In the genomic region with DNA sequence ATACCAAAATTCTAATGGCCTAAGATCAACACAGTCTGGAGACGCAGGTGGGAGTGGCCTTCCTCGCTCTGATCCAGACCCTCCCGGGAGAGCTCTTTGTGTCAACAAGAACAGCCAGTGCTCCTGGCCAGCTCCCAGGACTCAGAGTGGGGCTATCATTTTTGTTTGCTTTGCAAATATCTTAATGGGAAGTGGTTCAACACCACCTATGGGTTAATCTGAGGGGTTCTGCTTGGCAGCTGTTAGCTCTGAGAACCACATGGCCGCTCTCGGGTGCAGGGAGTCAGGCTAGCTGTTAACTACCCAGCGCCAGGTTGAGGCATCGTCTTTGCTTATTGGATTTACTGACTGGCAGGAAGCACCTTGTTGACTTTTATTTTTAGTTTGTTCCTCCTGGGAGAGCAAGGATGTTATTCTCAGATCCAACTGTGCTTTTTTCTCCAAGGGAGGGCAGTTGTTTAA, we compare ENCODE assay signal across 1 cellular context.
A peak's percentile ranks its signal among the peaks of the same experiment; 100 is the strongest.
TF ChIP-seq lines count a peak whose summit lies in the region.

No MANE protein-coding gene starts in this region.

TF ChIP-seq in HepG2, 621 proteins besides CTCF, POLR2A, EP300 and RAD21 (continued from another document and continues in another):
- peak; percentile 69 for TF ChIP-seq MIXL1 (CRISPR knock-in tag; IDR thresholded peaks at IDR 0.05)
- no peak for TF ChIP-seq AHR (CRISPR knock-in tag; IDR thresholded peaks at IDR 0.05)
- 0 out of 2 replicates have a peak, but pooled peaks have one; percentile 36 for TF ChIP-seq XBP1 (CRISPR knock-in tag; IDR thresholded peaks at IDR 0.05)
- TF ChIP-seq CHCHD3 (CRISPR knock-in tag; IDR thresholded peaks at IDR 0.05), result no peak
- 0 out of 2 replicates have a peak, but pooled peaks have one; percentile 58 for TF ChIP-seq ZNF580 (CRISPR knock-in tag; IDR thresholded peaks at IDR 0.05; ENCODE audit: borderline replicate concordance, low read depth)
- no peak for TF ChIP-seq DBP (CRISPR knock-in tag; IDR thresholded peaks at IDR 0.05; ENCODE audit: not compliant biosample characterization)
- TF ChIP-seq NFE2L1 (CRISPR knock-in tag; IDR thresholded peaks at IDR 0.05; ENCODE audit: borderline replicate concordance), result no peak
- TF ChIP-seq, protein P1, sequence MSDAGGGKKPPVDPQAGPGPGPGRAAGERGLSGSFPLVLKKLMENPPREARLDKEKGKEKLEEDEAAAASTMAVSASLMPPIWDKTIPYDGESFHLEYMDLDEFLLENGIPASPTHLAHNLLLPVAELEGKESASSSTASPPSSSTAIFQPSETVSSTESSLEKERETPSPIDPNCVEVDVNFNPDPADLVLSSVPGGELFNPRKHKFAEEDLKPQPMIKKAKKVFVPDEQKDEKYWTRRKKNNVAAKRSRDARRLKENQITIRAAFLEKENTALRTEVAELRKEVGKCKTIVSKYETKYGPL (CRISPR knock-in tag; IDR thresholded peaks at IDR 0.05), result 0 out of 2 replicates have a peak, but pooled peaks have one; percentile 75
- TF ChIP-seq, protein P2, sequence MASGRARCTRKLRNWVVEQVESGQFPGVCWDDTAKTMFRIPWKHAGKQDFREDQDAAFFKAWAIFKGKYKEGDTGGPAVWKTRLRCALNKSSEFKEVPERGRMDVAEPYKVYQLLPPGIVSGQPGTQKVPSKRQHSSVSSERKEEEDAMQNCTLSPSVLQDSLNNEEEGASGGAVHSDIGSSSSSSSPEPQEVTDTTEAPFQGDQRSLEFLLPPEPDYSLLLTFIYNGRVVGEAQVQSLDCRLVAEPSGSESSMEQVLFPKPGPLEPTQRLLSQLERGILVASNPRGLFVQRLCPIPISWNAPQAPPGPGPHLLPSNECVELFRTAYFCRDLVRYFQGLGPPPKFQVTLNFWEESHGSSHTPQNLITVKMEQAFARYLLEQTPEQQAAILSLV (CRISPR knock-in tag; IDR thresholded peaks at IDR 0.05; ENCODE audit: borderline replicate concordance), result no peak
- no peak for TF ChIP-seq ZNF235 (CRISPR knock-in tag; IDR thresholded peaks at IDR 0.05; ENCODE audit: borderline replicate concordance)
- TF ChIP-seq ZNF263 (CRISPR knock-in tag; IDR thresholded peaks at IDR 0.05), result peak; percentile 90
- no peak for TF ChIP-seq PTBP1 (IDR thresholded peaks at IDR 0.05; ENCODE audit: low read depth, low read length, poor library complexity, severe bottlenecking)
- TF ChIP-seq SRSF9 (IDR thresholded peaks at IDR 0.05; ENCODE audit: borderline replicate concordance, insufficient read depth, low read depth, low read length, poor library complexity, severe bottlenecking), result no peak
- no peak for TF ChIP-seq HMGA1 (CRISPR knock-in tag; conservative IDR thresholded peaks at IDR 0.05)
- no peak for TF ChIP-seq ADNP (CRISPR knock-in tag; IDR thresholded peaks at IDR 0.05)
- TF ChIP-seq SP1 (IDR thresholded peaks at IDR 0.05), result no peak
- no peak for TF ChIP-seq SP1 (CRISPR knock-in tag; IDR thresholded peaks at IDR 0.05)
- peak; percentile 86 for TF ChIP-seq XRCC5 (optimal IDR thresholded peaks at IDR 0.05; ENCODE audit: low read length)
- TF ChIP-seq ZNF281 (CRISPR knock-in tag; IDR thresholded peaks at IDR 0.05; ENCODE audit: borderline replicate concordance), result no peak; the same call in 1 of the 2 replicates
- no peak for TF ChIP-seq ZNF878 (CRISPR knock-in tag; IDR thresholded peaks at IDR 0.05)
- TF ChIP-seq WIZ (CRISPR knock-in tag; IDR thresholded peaks at IDR 0.05), result no peak
- TF ChIP-seq SOX5 (CRISPR knock-in tag; IDR thresholded peaks at IDR 0.05; ENCODE audit: borderline replicate concordance), result peak; percentile 72; the same call in 1 of the 2 replicates
- TF ChIP-seq RNF2 (conservative IDR thresholded peaks at IDR 0.05; ENCODE audit: low read depth), result no peak
- TF ChIP-seq CBX5 (CRISPR knock-in tag; IDR thresholded peaks at IDR 0.05; ENCODE audit: borderline replicate concordance), result peak; percentile 63; the same call in 1 of the 2 replicates
- peak in 1 of 2 experiments; percentile 71; a peak in 2 of 4 replicates for TF ChIP-seq KLF16 (CRISPR knock-in tag; IDR thresholded peaks at IDR 0.05)
- no peak for TF ChIP-seq GPBP1L1 (CRISPR knock-in tag; IDR thresholded peaks at IDR 0.05)
- TF ChIP-seq ZNF234 (CRISPR knock-in tag; conservative IDR thresholded peaks at IDR 0.05), result no peak
- TF ChIP-seq, protein P3, sequence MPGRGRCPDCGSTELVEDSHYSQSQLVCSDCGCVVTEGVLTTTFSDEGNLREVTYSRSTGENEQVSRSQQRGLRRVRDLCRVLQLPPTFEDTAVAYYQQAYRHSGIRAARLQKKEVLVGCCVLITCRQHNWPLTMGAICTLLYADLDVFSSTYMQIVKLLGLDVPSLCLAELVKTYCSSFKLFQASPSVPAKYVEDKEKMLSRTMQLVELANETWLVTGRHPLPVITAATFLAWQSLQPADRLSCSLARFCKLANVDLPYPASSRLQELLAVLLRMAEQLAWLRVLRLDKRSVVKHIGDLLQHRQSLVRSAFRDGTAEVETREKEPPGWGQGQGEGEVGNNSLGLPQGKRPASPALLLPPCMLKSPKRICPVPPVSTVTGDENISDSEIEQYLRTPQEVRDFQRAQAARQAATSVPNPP (CRISPR knock-in tag; IDR thresholded peaks at IDR 0.05), result no peak
- no peak; the same call in 1 of the 2 replicates for TF ChIP-seq TCF7 (IDR thresholded peaks at IDR 0.05; ENCODE audit: low read depth)
- no peak for TF ChIP-seq TP53 (CRISPR knock-in tag; conservative IDR thresholded peaks at IDR 0.05)
- TF ChIP-seq MTF2 (CRISPR knock-in tag; IDR thresholded peaks at IDR 0.05; ENCODE audit: borderline replicate concordance), result no peak; the same call in 1 of the 2 replicates
- TF ChIP-seq, protein P4, sequence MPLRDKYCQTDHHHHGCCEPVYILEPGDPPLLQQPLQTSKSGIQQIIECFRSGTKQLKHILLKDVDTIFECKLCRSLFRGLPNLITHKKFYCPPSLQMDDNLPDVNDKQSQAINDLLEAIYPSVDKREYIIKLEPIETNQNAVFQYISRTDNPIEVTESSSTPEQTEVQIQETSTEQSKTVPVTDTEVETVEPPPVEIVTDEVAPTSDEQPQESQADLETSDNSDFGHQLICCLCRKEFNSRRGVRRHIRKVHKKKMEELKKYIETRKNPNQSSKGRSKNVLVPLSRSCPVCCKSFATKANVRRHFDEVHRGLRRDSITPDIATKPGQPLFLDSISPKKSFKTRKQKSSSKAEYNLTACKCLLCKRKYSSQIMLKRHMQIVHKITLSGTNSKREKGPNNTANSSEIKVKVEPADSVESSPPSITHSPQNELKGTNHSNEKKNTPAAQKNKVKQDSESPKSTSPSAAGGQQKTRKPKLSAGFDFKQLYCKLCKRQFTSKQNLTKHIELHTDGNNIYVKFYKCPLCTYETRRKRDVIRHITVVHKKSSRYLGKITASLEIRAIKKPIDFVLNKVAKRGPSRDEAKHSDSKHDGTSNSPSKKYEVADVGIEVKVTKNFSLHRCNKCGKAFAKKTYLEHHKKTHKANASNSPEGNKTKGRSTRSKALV (CRISPR knock-in tag; IDR thresholded peaks at IDR 0.05), result peak; percentile 73; the same call in 1 of the 2 replicates
- TF ChIP-seq ZNF512B (CRISPR knock-in tag; IDR thresholded peaks at IDR 0.05; ENCODE audit: borderline replicate concordance), result no peak
- TF ChIP-seq PHB2 (IDR thresholded peaks at IDR 0.05; ENCODE audit: partially characterized antibody), result no peak
